Comparison of ENCODE assay signal across 2 cellular contexts in genomic region chr1:101356604-101357443, GRCh38.
TF ChIP-seq lines count a peak whose summit lies in the region.

No MANE protein-coding gene starts in this region.

TF ChIP-seq in SK-N-SH treated with all-trans-retinoic acid at 6 μM for 48 hours, 23 proteins besides CTCF, POLR2A, EP300 and RAD21 (continued from another document):
- no peak for TF ChIP-seq BACH2 (CRISPR knock-in tag; IDR thresholded peaks at IDR 0.05; ENCODE audit: borderline replicate concordance)

TF ChIP-seq in SK-N-SH, 30 proteins besides CTCF, POLR2A, EP300 and RAD21 (continued from another document):
- TF ChIP-seq RCOR1 (IDR thresholded peaks at IDR 0.05; ENCODE audit: low read length) (no peak), RFX5 (IDR thresholded peaks at IDR 0.05; ENCODE audit: low read length) (no peak), MAX (IDR thresholded peaks at IDR 0.05; ENCODE audit: low read depth) (no peak), TCF12 (IDR thresholded peaks at IDR 0.05) (no peak)
